Comparison of ENCODE assay signal across 1 cellular context in the genomic region with DNA sequence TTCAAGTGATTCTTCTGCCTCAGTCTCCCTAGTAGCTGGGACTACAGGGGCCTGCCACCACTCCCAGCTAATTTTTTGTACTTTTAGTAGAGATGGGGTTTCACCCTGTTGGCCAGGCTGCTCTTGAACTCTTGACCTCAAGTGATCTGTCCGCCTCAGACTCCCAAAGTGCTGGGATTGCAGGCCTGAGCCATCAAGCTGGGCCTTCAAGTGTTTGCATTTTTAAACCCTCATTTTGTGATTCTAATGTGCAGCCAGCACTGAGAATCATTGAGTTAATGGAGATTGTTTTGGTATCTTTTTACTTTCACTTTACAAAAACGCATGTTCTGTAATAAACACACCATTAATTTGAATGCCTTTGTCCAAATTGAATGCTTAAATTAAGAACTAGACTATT.
TF ChIP-seq lines count a peak whose summit lies in the region.

No MANE protein-coding gene starts in this region.

TF ChIP-seq in WTC11, 78 proteins besides CTCF, POLR2A, EP300 and RAD21 (continued from another document):
- no peak for TF ChIP-seq PRDM15 (CRISPR knock-in tag; IDR thresholded peaks at IDR 0.05)
- no peak for TF ChIP-seq ZBTB21 (CRISPR knock-in tag; IDR thresholded peaks at IDR 0.05; ENCODE audit: borderline replicate concordance)
- no peak for TF ChIP-seq CREM (CRISPR knock-in tag; IDR thresholded peaks at IDR 0.05)
- TF ChIP-seq, protein P1, sequence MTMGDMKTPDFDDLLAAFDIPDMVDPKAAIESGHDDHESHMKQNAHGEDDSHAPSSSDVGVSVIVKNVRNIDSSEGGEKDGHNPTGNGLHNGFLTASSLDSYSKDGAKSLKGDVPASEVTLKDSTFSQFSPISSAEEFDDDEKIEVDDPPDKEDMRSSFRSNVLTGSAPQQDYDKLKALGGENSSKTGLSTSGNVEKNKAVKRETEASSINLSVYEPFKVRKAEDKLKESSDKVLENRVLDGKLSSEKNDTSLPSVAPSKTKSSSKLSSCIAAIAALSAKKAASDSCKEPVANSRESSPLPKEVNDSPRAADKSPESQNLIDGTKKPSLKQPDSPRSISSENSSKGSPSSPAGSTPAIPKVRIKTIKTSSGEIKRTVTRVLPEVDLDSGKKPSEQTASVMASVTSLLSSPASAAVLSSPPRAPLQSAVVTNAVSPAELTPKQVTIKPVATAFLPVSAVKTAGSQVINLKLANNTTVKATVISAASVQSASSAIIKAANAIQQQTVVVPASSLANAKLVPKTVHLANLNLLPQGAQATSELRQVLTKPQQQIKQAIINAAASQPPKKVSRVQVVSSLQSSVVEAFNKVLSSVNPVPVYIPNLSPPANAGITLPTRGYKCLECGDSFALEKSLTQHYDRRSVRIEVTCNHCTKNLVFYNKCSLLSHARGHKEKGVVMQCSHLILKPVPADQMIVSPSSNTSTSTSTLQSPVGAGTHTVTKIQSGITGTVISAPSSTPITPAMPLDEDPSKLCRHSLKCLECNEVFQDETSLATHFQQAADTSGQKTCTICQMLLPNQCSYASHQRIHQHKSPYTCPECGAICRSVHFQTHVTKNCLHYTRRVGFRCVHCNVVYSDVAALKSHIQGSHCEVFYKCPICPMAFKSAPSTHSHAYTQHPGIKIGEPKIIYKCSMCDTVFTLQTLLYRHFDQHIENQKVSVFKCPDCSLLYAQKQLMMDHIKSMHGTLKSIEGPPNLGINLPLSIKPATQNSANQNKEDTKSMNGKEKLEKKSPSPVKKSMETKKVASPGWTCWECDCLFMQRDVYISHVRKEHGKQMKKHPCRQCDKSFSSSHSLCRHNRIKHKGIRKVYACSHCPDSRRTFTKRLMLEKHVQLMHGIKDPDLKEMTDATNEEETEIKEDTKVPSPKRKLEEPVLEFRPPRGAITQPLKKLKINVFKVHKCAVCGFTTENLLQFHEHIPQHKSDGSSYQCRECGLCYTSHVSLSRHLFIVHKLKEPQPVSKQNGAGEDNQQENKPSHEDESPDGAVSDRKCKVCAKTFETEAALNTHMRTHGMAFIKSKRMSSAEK (CRISPR knock-in tag; IDR thresholded peaks at IDR 0.05; ENCODE audit: borderline replicate concordance): no peak
- TF ChIP-seq IRF2 (CRISPR knock-in tag; IDR thresholded peaks at IDR 0.05; ENCODE audit: borderline replicate concordance, low read depth): no peak
- no peak for TF ChIP-seq ZNF263 (CRISPR knock-in tag; IDR thresholded peaks at IDR 0.05; ENCODE audit: low read depth)
